ENCODE assay signal across 1 cellular context in genomic region chr22:28741758-28742561, GRCh38.
TF ChIP-seq lines count a peak whose summit lies in the region.

TSS of gene CHEK2 (minus strand) at chr22:28741820. CDS start at chr22:28734721, 7,099 bp downstream.
TSS of gene HSCB (plus strand) at chr22:28742039. CDS start at chr22:28742096, 57 bp downstream.

TF ChIP-seq in K562, 482 proteins besides CTCF, POLR2A, EP300 and RAD21 (continued from another document and continues in another):
- no peak for TF ChIP-seq NR0B1 (IDR thresholded peaks at IDR 0.05; ENCODE audit: partially characterized antibody)
- TF ChIP-seq MGA (IDR thresholded peaks at IDR 0.05), result peak; percentile 66
- no peak for TF ChIP-seq CBX1 (IDR thresholded peaks at IDR 0.05; ENCODE audit: low read depth)
- TF ChIP-seq HNRNPUL1 (IDR thresholded peaks at IDR 0.05; ENCODE audit: low read length), result no peak
- no peak for TF ChIP-seq MED1 (CRISPR knock-in tag; IDR thresholded peaks at IDR 0.05; ENCODE audit: borderline replicate concordance)
- peak; percentile 95 for TF ChIP-seq FOSL1 (tag; conservative IDR thresholded peaks at IDR 0.05)
- TF ChIP-seq MAFF (IDR thresholded peaks at IDR 0.05; ENCODE audit: low read length), result no peak
- no peak for TF ChIP-seq ZNF282 (CRISPR knock-in tag; IDR thresholded peaks at IDR 0.05)
- peak; percentile 64 for TF ChIP-seq CHD1 (IDR thresholded peaks at IDR 0.05; ENCODE audit: low read length)
- TF ChIP-seq ID3 (CRISPR knock-in tag; IDR thresholded peaks at IDR 0.05), result no peak
- no peak for TF ChIP-seq ID3 (tag; IDR thresholded peaks at IDR 0.05)
- TF ChIP-seq NCOA6 (IDR thresholded peaks at IDR 0.05), result peak; percentile 80
- no peak for TF ChIP-seq ZNF644 (tag; IDR thresholded peaks at IDR 0.05; ENCODE audit: low read depth)
- no peak for TF ChIP-seq HEY1 (CRISPR knock-in tag; IDR thresholded peaks at IDR 0.05; ENCODE audit: borderline replicate concordance)
- no peak for TF ChIP-seq ZNF76 (CRISPR knock-in tag; IDR thresholded peaks at IDR 0.05; ENCODE audit: borderline replicate concordance)
- no peak for TF ChIP-seq RERE (CRISPR knock-in tag; IDR thresholded peaks at IDR 0.05; ENCODE audit: borderline replicate concordance)
- no peak for TF ChIP-seq ZNF445 (CRISPR knock-in tag; IDR thresholded peaks at IDR 0.05; ENCODE audit: low read depth)
- TF ChIP-seq E2F3 (CRISPR knock-in tag; IDR thresholded peaks at IDR 0.05), result no peak
- no peak for TF ChIP-seq ZNF780A (CRISPR knock-in tag; IDR thresholded peaks at IDR 0.05)
- no peak for TF ChIP-seq GTF2A2 (tag; IDR thresholded peaks at IDR 0.05)
- no peak for TF ChIP-seq ZNF551 (CRISPR knock-in tag; IDR thresholded peaks at IDR 0.05)
- TF ChIP-seq MEF2A (IDR thresholded peaks at IDR 0.05; ENCODE audit: control insufficient read depth, low read depth, low read length), result no peak
- no peak for TF ChIP-seq DNMT1 (IDR thresholded peaks at IDR 0.05)
- no peak for TF ChIP-seq CBX8 (IDR thresholded peaks at IDR 0.05; ENCODE audit: borderline replicate concordance, extremely low read depth, low read depth, low read length, poor library complexity, severe bottlenecking)
- TF ChIP-seq SNRNP70 (optimal IDR thresholded peaks at IDR 0.05; ENCODE audit: low read depth, low read length), result no peak
- TF ChIP-seq KAT8 (IDR thresholded peaks at IDR 0.05; ENCODE audit: low read depth), result no peak
- no peak for TF ChIP-seq NUFIP1 (IDR thresholded peaks at IDR 0.05; ENCODE audit: partially characterized antibody)
- no peak for TF ChIP-seq NFE2L1 (tag; IDR thresholded peaks at IDR 0.05; ENCODE audit: borderline replicate concordance, low read depth)
- TF ChIP-seq ARID3B (CRISPR knock-in tag; IDR thresholded peaks at IDR 0.05; ENCODE audit: borderline replicate concordance), result no peak
- TF ChIP-seq TEAD1 (CRISPR knock-in tag; IDR thresholded peaks at IDR 0.05), result no peak
- TF ChIP-seq HOXB6 (CRISPR knock-in tag; IDR thresholded peaks at IDR 0.05; ENCODE audit: borderline replicate concordance), result no peak
- TF ChIP-seq ZNF280B (CRISPR knock-in tag; IDR thresholded peaks at IDR 0.05), result no peak
- no peak for TF ChIP-seq ZNF449 (CRISPR knock-in tag; IDR thresholded peaks at IDR 0.05)
- TF ChIP-seq BRD4 (IDR thresholded peaks at IDR 0.05), result no peak
- TF ChIP-seq NR4A1 (CRISPR knock-in tag; IDR thresholded peaks at IDR 0.05), result no peak
- TF ChIP-seq NR4A1 (tag; IDR thresholded peaks at IDR 0.05), result no peak
- TF ChIP-seq SUPT5H (IDR thresholded peaks at IDR 0.05), result peak; percentile 70
- TF ChIP-seq MECOM (CRISPR knock-in tag; IDR thresholded peaks at IDR 0.05), result no peak
- TF ChIP-seq ZC3H8 (IDR thresholded peaks at IDR 0.05), result no peak
- TF ChIP-seq CBX2 (IDR thresholded peaks at IDR 0.05; ENCODE audit: insufficient read depth, low read length, poor library complexity, severe bottlenecking), result no peak
